ENCODE assay signal across 19 cellular contexts in the genomic region with DNA sequence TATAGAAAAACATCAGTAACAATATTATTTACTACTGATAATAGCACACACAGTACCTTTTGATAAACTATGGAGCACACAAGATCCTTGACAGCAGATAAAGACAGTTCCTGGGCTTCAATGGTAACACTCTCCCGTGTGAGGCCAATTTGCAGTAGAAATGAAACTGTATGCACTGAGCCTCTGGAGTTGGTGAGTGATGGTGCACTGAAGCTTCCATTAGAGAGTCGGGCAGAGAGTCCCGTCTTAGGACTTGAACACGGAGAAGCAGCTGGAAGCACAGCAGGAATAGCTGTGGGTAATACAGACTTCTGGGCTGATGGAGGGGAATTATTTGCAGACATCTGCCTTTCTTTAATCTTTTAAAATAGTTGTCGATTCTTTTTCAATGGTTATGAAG. TPM values are rescaled to one million over a fixed set of nuclear protein-coding genes. Genes with fewer than 3 reads are reported as not detected.
DNase-seq lines count a peak whose midpoint lies in the region; ATAC-seq and TF ChIP-seq lines count a peak whose summit lies in the region.
"Had no signal": no experiment of that assay in that cellular context is flagged by ENCODE, and none has a peak within 500 bp of the region (broad histone marks: within the 10 kb centered on the region; RNA-seq: fewer than 3 reads in every experiment).

No MANE protein-coding gene starts in this region.

- WGBS in endodermal cell (ENCODE audit: insufficient coverage in 1 of 2, insufficient read length in 1 of 2), 2 experiments, result 91 to 100% methylated on average over 4 to 5 of the region's 5 CpGs

- no peak for DNase-seq in activated T-cell treated with anti-CD3 and anti-CD28 coated beads, Interleukin-2, amount 50 U/mL, for 4 hours
- DNase-seq in activated T-cell treated with anti-CD3 and anti-CD28 coated beads, Interleukin-2, amount 50 U/mL, for 72 hours, result no peak
- DNase-seq in RPMI8226, result peak; percentile 11
- DNase-seq in endodermal cell, result no peak
- DNase-seq in stimulated activated naive B cell treated with anti-CD40 and anti-IgM and Interleukin-4, amounts not matched to agents 10 μg/mL and 1 μg/mL and 100 μg/mL, for 72 hours, result no peak
- DNase-seq in immature natural killer cell, result no peak
- DNase-seq in caudate nucleus (lab: John Stamatoyannopoulos, UW), result no peak
- DNase-seq in natural killer cell, result no peak
- DNase-seq: AML-193, DMS79, NCI-H1105 treated with DMSO at 0.1 percent for 48 hours, NCI-H1694, NCI-H2081 treated with DMSO at 0.1 percent for 48 hours, NCI-H446 treated with DMSO at 0.1 percent for 48 hours, OCI-M1, SHP77 treated with DMSO at 0.1 percent for 48 hours had no signal

- no peaks in the 10 kb centered on the region for H3K27me3 Mint-ChIP-seq in activated T-cell treated with anti-CD3 and anti-CD28 coated beads, Interleukin-2, amount 50 U/mL, for 4 hours (ENCODE audit: low read depth)
- H3K27me3 Mint-ChIP-seq in activated T-cell treated with anti-CD3 and anti-CD28 coated beads, Interleukin-2, amount 50 U/mL, for 72 hours (ENCODE audit: low read depth), result peaks cover 6% of the 10 kb centered on the region
- H3K27me3 Mint-ChIP-seq in endodermal cell (ENCODE audit: insufficient read depth) (no peaks in the 10 kb centered on the region), immature natural killer cell (ENCODE audit: low read depth in 3 of 3) (peaks cover 0 to 2% (median 0%) of the 10 kb centered on the region in 3 donors), natural killer cell (ENCODE audit: low read depth in 2 of 2) (no peaks in the 10 kb centered on the region)
- H3K27me3 Mint-ChIP-seq in stimulated activated naive B cell treated with anti-CD40 and anti-IgM and Interleukin-4, amounts not matched to agents 10 μg/mL and 1 μg/mL and 100 μg/mL, for 72 hours, result no peaks in the 10 kb centered on the region

- peak overlapping the region; percentile 41 for H3K4me3 ChIP-seq in endodermal cell (ENCODE audit: low read length)
- H3K4me3 ChIP-seq: HAP-1 had no signal

- H3K36me3 ChIP-seq in endodermal cell (ENCODE audit: control insufficient read depth, insufficient read depth, low read length), result peaks cover 83% of the 10 kb centered on the region
- H3K36me3 ChIP-seq: HAP-1 had no signal

- TF ChIP-seq CTCF in endodermal cell (conservative IDR thresholded peaks at IDR 0.05) (no peak), natural killer cell (IDR thresholded peaks at IDR 0.05) (no peak)

- no peak overlapping the region for H3K9ac ChIP-seq in endodermal cell (ENCODE audit: extremely low read depth, low read length, poor library complexity, severe bottlenecking)

- H3K9me3 ChIP-seq in endodermal cell (ENCODE audit: control insufficient read depth, low read length), result no peaks in the 10 kb centered on the region
- H3K9me3 ChIP-seq: HAP-1 had no signal

- H3K27ac ChIP-seq in endodermal cell (ENCODE audit: low read depth, low read length) (no peak overlapping the region), caudate nucleus (ENCODE audit: low read depth, low read length) (no peak overlapping the region)
- H3K27ac ChIP-seq: 22Rv1 had no signal

- intact Hi-C loops in natural killer cell (cut with micrococcal nuclease), result no loop called here

- peaks cover 57% of the 10 kb centered on the region for H3K4me1 Mint-ChIP-seq in activated T-cell treated with anti-CD3 and anti-CD28 coated beads, Interleukin-2, amount 50 U/mL, for 4 hours (ENCODE audit: low read depth)
- peaks cover 64% of the 10 kb centered on the region for H3K4me1 Mint-ChIP-seq in activated T-cell treated with anti-CD3 and anti-CD28 coated beads, Interleukin-2, amount 50 U/mL, for 72 hours (ENCODE audit: low read depth)
- H3K4me1 Mint-ChIP-seq in endodermal cell, result peaks cover 77% of the 10 kb centered on the region
- peaks cover 26 to 55% of the 10 kb centered on the region in 2 donors for H3K4me1 Mint-ChIP-seq in stimulated activated naive B cell treated with anti-CD40 and anti-IgM and Interleukin-4, amounts not matched to agents 10 μg/mL and 1 μg/mL and 100 μg/mL, for 72 hours
- H3K4me1 Mint-ChIP-seq in immature natural killer cell, result peaks cover 32 to 97% of the 10 kb centered on the region in 2 donors
- H3K4me1 Mint-ChIP-seq in natural killer cell, result peaks cover 59 to 64% of the 10 kb centered on the region in 2 donors

- no peaks in the 10 kb centered on the region for H3K9me3 Mint-ChIP-seq in activated T-cell treated with anti-CD3 and anti-CD28 coated beads, Interleukin-2, amount 50 U/mL, for 4 hours
- H3K9me3 Mint-ChIP-seq in activated T-cell treated with anti-CD3 and anti-CD28 coated beads, Interleukin-2, amount 50 U/mL, for 72 hours, result no peaks in the 10 kb centered on the region
- H3K9me3 Mint-ChIP-seq in endodermal cell (no peaks in the 10 kb centered on the region), immature natural killer cell (no peaks in the 10 kb centered on the region), natural killer cell (no peaks in the 10 kb centered on the region)
- H3K9me3 Mint-ChIP-seq in stimulated activated naive B cell treated with anti-CD40 and anti-IgM and Interleukin-4, amounts not matched to agents 10 μg/mL and 1 μg/mL and 100 μg/mL, for 72 hours, result no peaks in the 10 kb centered on the region
- H3K9me3 Mint-ChIP-seq: CD14-positive monocyte had no signal

- peaks cover 19% of the 10 kb centered on the region for H3K36me3 Mint-ChIP-seq in activated T-cell treated with anti-CD3 and anti-CD28 coated beads, Interleukin-2, amount 50 U/mL, for 4 hours (ENCODE audit: insufficient read depth)
- peaks cover 3 to 4% of the 10 kb centered on the region in 2 donors for H3K36me3 Mint-ChIP-seq in activated T-cell treated with anti-CD3 and anti-CD28 coated beads, Interleukin-2, amount 50 U/mL, for 72 hours (ENCODE audit: insufficient read depth in 2 of 2)
- H3K36me3 Mint-ChIP-seq in endodermal cell (ENCODE audit: low read depth) (peaks cover 24% of the 10 kb centered on the region), immature natural killer cell (peaks cover 0 to 8% (median 3%) of the 10 kb centered on the region in 3 donors), natural killer cell (no peaks in the 10 kb centered on the region)
- H3K36me3 Mint-ChIP-seq in stimulated activated naive B cell treated with anti-CD40 and anti-IgM and Interleukin-4, amounts not matched to agents 10 μg/mL and 1 μg/mL and 100 μg/mL, for 72 hours, result peaks cover 2 to 7% of the 10 kb centered on the region in 2 donors

- H3K27ac Mint-ChIP-seq in activated T-cell treated with anti-CD3 and anti-CD28 coated beads, Interleukin-2, amount 50 U/mL, for 72 hours, result no peak overlapping the region
- H3K27ac Mint-ChIP-seq in endodermal cell (no peak overlapping the region), immature natural killer cell (no peak overlapping the region), natural killer cell (no peak overlapping the region)
- peak overlapping the region; percentile 28 for H3K27ac Mint-ChIP-seq in stimulated activated naive B cell treated with anti-CD40 and anti-IgM and Interleukin-4, amounts not matched to agents 10 μg/mL and 1 μg/mL and 100 μg/mL, for 72 hours

- no peaks in the 10 kb centered on the region for H3K27me3 ChIP-seq in endodermal cell (ENCODE audit: control insufficient read depth, insufficient read depth, low read length, poor library complexity, severe bottlenecking)

- no peak for ATAC-seq in activated T-cell treated with anti-CD3 and anti-CD28 coated beads, Interleukin-2, amount 50 U/mL, for 4 hours
- ATAC-seq in activated T-cell treated with anti-CD3 and anti-CD28 coated beads, Interleukin-2, amount 50 U/mL, for 72 hours (replicated peaks in 1 of 2), result no peak
- no peak for ATAC-seq in stimulated activated naive B cell treated with anti-CD40 and anti-IgM and Interleukin-4, amounts not matched to agents 10 μg/mL and 1 μg/mL and 100 μg/mL, for 72 hours (replicated peaks)
- ATAC-seq in natural killer cell, result no peak

- peak overlapping the region; percentile 16 for H3K4me3 Mint-ChIP-seq in activated T-cell treated with anti-CD3 and anti-CD28 coated beads, Interleukin-2, amount 50 U/mL, for 4 hours
- no peak overlapping the region for H3K4me3 Mint-ChIP-seq in activated T-cell treated with anti-CD3 and anti-CD28 coated beads, Interleukin-2, amount 50 U/mL, for 72 hours
- H3K4me3 Mint-ChIP-seq in endodermal cell (no peak overlapping the region), immature natural killer cell (no peak overlapping the region), natural killer cell (no peak overlapping the region)
- H3K4me3 Mint-ChIP-seq in stimulated activated naive B cell treated with anti-CD40 and anti-IgM and Interleukin-4, amounts not matched to agents 10 μg/mL and 1 μg/mL and 100 μg/mL, for 72 hours, result no peak overlapping the region

- peaks cover 21% of the 10 kb centered on the region for H3K4me1 ChIP-seq in endodermal cell (ENCODE audit: control insufficient read depth, insufficient read depth, low read length)

RNA-seq across cellular contexts. Expression of a gene that starts 8.5 kb away (rescaled TPM):
- 10 to 100 TPM; 39.8 to 66.9 (median 48.4) TPM for total RNA-seq in activated T-cell treated with anti-CD3 and anti-CD28 coated beads, Interleukin-2, amount 50 U/mL, for 4 hours
- 10 to 100 TPM; 20.2 to 28.5 TPM for total RNA-seq in activated T-cell treated with anti-CD3 and anti-CD28 coated beads, Interleukin-2, amount 50 U/mL, for 72 hours
- total RNA-seq in endodermal cell, result 10 to 100 TPM; 94.4 to 95.0 TPM
- 47.6 TPM for polyA plus RNA-seq in endodermal cell (2013, experiment 1 of 2)
- 53.5 TPM for polyA plus RNA-seq in endodermal cell (2013, experiment 2 of 2)
- 10 to 100 TPM; 24.3 to 48.0 (median 42.0) TPM for polyA plus RNA-seq in immature natural killer cell
- 10 to 100 TPM; 64.4 to 76.2 (median 65.1) TPM for total RNA-seq in natural killer cell

RNA-seq across cellular contexts. Expression of a gene that starts 28.2 kb away (rescaled TPM):
- 1 to 10 TPM; 5.5 to 7.0 (median 6.9) TPM for total RNA-seq in activated T-cell treated with anti-CD3 and anti-CD28 coated beads, Interleukin-2, amount 50 U/mL, for 4 hours
- under 1 TPM; 0.35 to 0.70 TPM for total RNA-seq in activated T-cell treated with anti-CD3 and anti-CD28 coated beads, Interleukin-2, amount 50 U/mL, for 72 hours
- total RNA-seq in endodermal cell, result 10 to 100 TPM; 15.9 to 17.7 TPM
- 12.5 TPM for polyA plus RNA-seq in endodermal cell (2013, experiment 1 of 2)
- polyA plus RNA-seq in endodermal cell (2013, experiment 2 of 2), result 11.6 TPM
- 1 to 10 TPM in 1 of 3 donors, under 1 TPM in 2; 0.91 to 2.4 (median 0.99) TPM for polyA plus RNA-seq in immature natural killer cell
- 1 to 10 TPM in 2 of 3 donors, under 1 TPM in 1; 0.38 to 2.1 (median 2.1) TPM for total RNA-seq in natural killer cell
